13 cellular contexts compared by ENCODE assay signal in the genomic region with DNA sequence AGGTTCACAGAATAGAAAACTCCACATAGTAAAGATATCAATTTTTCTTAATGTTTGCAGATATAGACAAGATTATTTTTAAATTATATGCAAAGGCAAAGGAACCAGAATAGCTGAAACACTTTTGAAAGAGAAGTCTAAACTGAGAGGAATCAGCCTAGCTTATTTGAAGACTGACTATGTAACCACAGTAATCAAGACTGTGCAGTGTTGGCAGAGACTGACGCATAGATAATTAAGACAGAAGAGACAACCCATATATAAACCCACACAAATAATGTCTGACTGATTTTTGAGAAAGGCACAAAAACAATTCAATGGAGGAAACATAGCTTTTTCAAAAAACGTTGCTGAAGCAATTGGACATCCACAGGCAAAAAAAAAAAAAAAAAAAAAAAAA. TPM values are rescaled to one million over a fixed set of nuclear protein-coding genes. Genes with fewer than 3 reads are reported as not detected.
"Had no signal": no experiment of that assay in that cellular context is flagged by ENCODE, and none has a peak within 500 bp of the region (broad histone marks: within the 10 kb centered on the region; RNA-seq: fewer than 3 reads in every experiment).

No MANE protein-coding gene starts in this region.

- H3K9me3 Mint-ChIP-seq: activated naive CD4-positive, alpha-beta T cell treated with anti-CD3 and anti-CD28 coated beads, Interleukin-2, amount 10 ng/mL, durations not matched to agents 7 days and 5 days; natural killer cell treated with Interleukin-12 subunit alpha and Interleukin-12 subunit beta and Interleukin-15 and Interleukin-18, amount 100 ng/mL, for 72 hours had no signal

- H3K27me3 Mint-ChIP-seq: activated naive CD4-positive, alpha-beta T cell treated with anti-CD3 and anti-CD28 coated beads, Interleukin-2, amount 10 ng/mL, durations not matched to agents 7 days and 5 days; brain; natural killer cell treated with Interleukin-12 subunit alpha and Interleukin-12 subunit beta and Interleukin-15 and Interleukin-18, amount 100 ng/mL, for 72 hours had no signal

- H3K27ac Mint-ChIP-seq: activated naive CD4-positive, alpha-beta T cell treated with anti-CD3 and anti-CD28 coated beads, Interleukin-2, amount 10 ng/mL, durations not matched to agents 7 days and 5 days; natural killer cell treated with Interleukin-12 subunit alpha and Interleukin-12 subunit beta and Interleukin-15 and Interleukin-18, amount 100 ng/mL, for 72 hours had no signal

- H3K36me3 Mint-ChIP-seq: natural killer cell treated with Interleukin-12 subunit alpha and Interleukin-12 subunit beta and Interleukin-15 and Interleukin-18, amount 100 ng/mL, for 72 hours had no signal

- ATAC-seq: foreskin keratinocyte; natural killer cell treated with Interleukin-12 subunit alpha and Interleukin-12 subunit beta and Interleukin-15 and Interleukin-18, amount 100 ng/mL, for 72 hours; upper lobe of right lung had no signal

- H3K4me1 Mint-ChIP-seq: activated naive CD4-positive, alpha-beta T cell treated with anti-CD3 and anti-CD28 coated beads, Interleukin-2, amount 10 ng/mL, durations not matched to agents 7 days and 5 days; brain had no signal

- H3K4me3 Mint-ChIP-seq: activated naive CD4-positive, alpha-beta T cell treated with anti-CD3 and anti-CD28 coated beads, Interleukin-2, amount 10 ng/mL, durations not matched to agents 7 days and 5 days; brain; natural killer cell treated with Interleukin-12 subunit alpha and Interleukin-12 subunit beta and Interleukin-15 and Interleukin-18, amount 100 ng/mL, for 72 hours had no signal

- DNase-seq: activated CD4-positive, alpha-beta T cell treated with anti-CD3 and anti-CD28 coated beads, Interleukin-2, amount 50 U/mL, for 48 hours; activated CD8-positive, alpha-beta memory T cell treated with anti-CD3 and anti-CD28 coated beads, Interleukin-2, amount 50 U/mL, for 4 hours; activated naive CD4-positive, alpha-beta T cell treated with anti-CD3 and anti-CD28 coated beads, Interleukin-2, amount 10 ng/mL, durations not matched to agents 7 days and 5 days; central memory CD4-positive, alpha-beta T cell; colonic mucosa; effector CD4-positive, alpha-beta T cell; esophagus squamous epithelium; foreskin keratinocyte; retina; stimulated activated naive CD4-positive, alpha-beta T cell treated with Interleukin-2 at 50 U/mL for 16 hours; upper lobe of right lung had no signal

RNA-seq across cellular contexts. Expression of a gene that starts 28.6 kb away (rescaled TPM):
- total RNA-seq: natural killer cell treated with Interleukin-12 subunit alpha and Interleukin-12 subunit beta and Interleukin-15 and Interleukin-18, amount 100 ng/mL, for 72 hours had no signal
